In the genomic region with DNA sequence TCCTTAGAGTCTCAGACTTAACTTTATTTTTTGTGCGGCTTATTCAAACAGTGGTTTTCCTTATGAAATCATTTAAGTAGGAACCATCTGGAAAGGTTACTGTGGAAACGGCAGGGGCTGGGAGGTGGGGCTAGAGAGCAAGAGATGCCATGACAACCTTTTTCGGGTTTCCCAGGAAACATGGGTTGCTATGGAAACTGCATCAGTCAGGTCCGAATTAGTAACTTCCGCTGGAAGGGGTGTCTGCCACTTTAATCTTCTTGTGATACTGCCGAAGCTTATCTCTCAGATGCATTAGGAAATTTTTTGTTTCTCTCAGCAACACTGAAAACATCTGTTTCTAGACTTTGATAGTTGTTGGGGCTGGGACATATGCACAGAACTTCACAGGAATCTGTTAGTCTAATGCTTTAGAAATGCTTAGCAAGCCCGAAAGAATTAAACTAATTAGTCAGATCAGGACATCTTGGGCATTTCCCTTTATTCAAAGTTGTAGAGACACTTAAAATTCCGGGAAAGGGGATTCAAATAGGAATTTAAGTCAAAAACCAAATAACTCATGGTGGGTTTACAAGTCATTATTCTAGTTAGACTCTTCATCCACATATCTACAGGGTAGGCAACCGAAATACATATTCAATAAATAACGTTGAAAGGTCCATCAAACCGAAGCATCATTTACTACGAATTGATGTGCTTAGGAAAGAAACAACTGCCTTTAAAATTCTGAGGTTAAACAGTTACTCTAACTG, we compare ENCODE assay signal across 9 cellular contexts. TPM values are rescaled to one million over a fixed set of nuclear protein-coding genes. Genes with fewer than 3 reads are reported as not detected.
DNase-seq lines count a peak whose midpoint lies in the region; ATAC-seq, FAIRE-seq and TF ChIP-seq lines count a peak whose summit lies in the region.
"Had no signal": no experiment of that assay in that cellular context is flagged by ENCODE, and none has a peak within 500 bp of the region (broad histone marks: within the 10 kb centered on the region; RNA-seq: fewer than 3 reads in every experiment).

No MANE protein-coding gene starts in this region.

- TF ChIP-seq CTCF in kidney (IDR thresholded peaks at IDR 0.05; ENCODE audit: borderline replicate concordance, extremely low read depth, insufficient read depth): no peak

- H3K9ac ChIP-seq in trophoblast cell (ENCODE audit: low read length): no peak overlapping the region
- no peak overlapping the region for H3K9ac ChIP-seq in kidney (ENCODE audit: low read length in 2 of 2)

- H3K4me1 ChIP-seq in trophoblast cell (ENCODE audit: control insufficient read depth in 1 of 2, insufficient read depth in 2 of 2, low read length in 2 of 2): peaks cover 5 to 14% of the 10 kb centered on the region in 2 experiments
- no peaks in the 10 kb centered on the region for H3K4me1 ChIP-seq in kidney (ENCODE audit: control insufficient read depth in 1 of 2, insufficient read depth in 1 of 2, low read depth in 1 of 2, low read length in 2 of 2)
- H3K4me1 ChIP-seq: A549 had no signal

- ATAC-seq in GM18502 (IDR thresholded peaks at IDR 0.05; ENCODE audit: poor library complexity, unreplicated experiment) (no peak), GM19351 (IDR thresholded peaks at IDR 0.05; ENCODE audit: unreplicated experiment) (no peak)
- ATAC-seq: A549 had no signal

- FAIRE-seq in kidney (lab: Jason Lieb, UNC): no peak
- FAIRE-seq: A549 had no signal

- no peak overlapping the region for H3K4ac ChIP-seq in trophoblast cell (ENCODE audit: low read depth, low read length)

- no peaks in the 10 kb centered on the region for H3K79me1 ChIP-seq in trophoblast cell (ENCODE audit: low read length)

- H3K14ac ChIP-seq in trophoblast cell (ENCODE audit: low read length): no peak overlapping the region

- DNase-seq in NCI-H2196 (lab: John Stamatoyannopoulos, UW; ENCODE audit: unreplicated experiment): peak; percentile 8
- no peak for DNase-seq in NCI-H2196 treated with DMSO at 0.1 percent for 48 hours (lab: John Stamatoyannopoulos, UW; ENCODE audit: unreplicated experiment)
- peak; percentile 63 for DNase-seq in T-helper 9 cell
- DNase-seq in caudate nucleus (lab: John Stamatoyannopoulos, UW): peak in 44 of 61 donors; percentile 4 to 95 (median 58)
- DNase-seq in trophoblast cell: peak; percentile 5 to 35
- DNase-seq in kidney: no peak

- H2BK5ac ChIP-seq in trophoblast cell (ENCODE audit: low read depth, low read length, poor library complexity): no peak overlapping the region

- no peak overlapping the region for H4K91ac ChIP-seq in trophoblast cell (ENCODE audit: low read depth, low read length)

- H3K18ac ChIP-seq in trophoblast cell (ENCODE audit: low read length): no peak overlapping the region

- H2AK5ac ChIP-seq in trophoblast cell (ENCODE audit: low read length): no peak overlapping the region

- H3K23ac ChIP-seq in trophoblast cell (ENCODE audit: low read length): no peak overlapping the region

- H3K27ac ChIP-seq in caudate nucleus (ENCODE audit: low read depth, low read length) (peak overlapping the region; percentile 78), trophoblast cell (ENCODE audit: low read depth, low read length) (no peak overlapping the region), kidney (ENCODE audit: low read depth in 2 of 2, low read length in 2 of 2) (no peak overlapping the region)
- H3K27ac ChIP-seq: A549 had no signal

- no peak overlapping the region for H3K4me2 ChIP-seq in trophoblast cell (ENCODE audit: low read length)
- H3K4me2 ChIP-seq: A549 had no signal

- H3K27me3 ChIP-seq in trophoblast cell (ENCODE audit: insufficient read depth, low read length): peaks cover 40% of the 10 kb centered on the region

- no peaks in the 10 kb centered on the region for H3K36me3 ChIP-seq in trophoblast cell (ENCODE audit: control insufficient read depth in 1 of 2, insufficient read depth in 2 of 2, low read length in 2 of 2)
- no peaks in the 10 kb centered on the region for H3K36me3 ChIP-seq in kidney (ENCODE audit: control insufficient read depth in 1 of 2, insufficient read depth in 2 of 2, low read length in 2 of 2)

- WGBS in trophoblast cell (ENCODE audit: extremely low coverage, insufficient coverage, insufficient read length): no CpG with 5 or more reads among the region's 12 CpGs

- no peak overlapping the region for H2BK120ac ChIP-seq in trophoblast cell (ENCODE audit: insufficient read depth, low read length, poor library complexity)

- no peaks in the 10 kb centered on the region for H3K79me2 ChIP-seq in trophoblast cell (ENCODE audit: control insufficient read depth, insufficient read depth, low read length, poor library complexity)

- peaks cover 9% of the 10 kb centered on the region for H3K9me3 ChIP-seq in trophoblast cell (ENCODE audit: insufficient read depth, low read depth, low read length)
- H3K9me3 ChIP-seq in kidney (ENCODE audit: control insufficient read depth in 1 of 2, low read length in 2 of 2): no peaks in the 10 kb centered on the region
- H3K9me3 ChIP-seq: A549 had no signal

- no peak overlapping the region for H3K4me3 ChIP-seq in trophoblast cell (ENCODE audit: low read depth, low read length)
- H3K4me3 ChIP-seq in kidney (ENCODE audit: low read length in 2 of 2): no peak overlapping the region
- H3K4me3 ChIP-seq: A549 had no signal

- H2BK12ac ChIP-seq in trophoblast cell (ENCODE audit: low read length): no peak overlapping the region

- H4K12ac ChIP-seq in trophoblast cell (ENCODE audit: low read depth, low read length): no peak overlapping the region

- intact Hi-C loops in kidney (cut with DNase I): no loop called here

- no peak overlapping the region for H2AFZ ChIP-seq in trophoblast cell (ENCODE audit: insufficient read depth, low read length, poor library complexity)

- no peak overlapping the region for H4K8ac ChIP-seq in trophoblast cell (ENCODE audit: low read depth, low read length)

RNA-seq across cellular contexts. Expression of gene KCNA3, which starts 2.6 kb away (rescaled TPM):
- 0.04 TPM in 1 of 2 replicates, not detected in the other for polyA plus RNA-seq in trophoblast cell (2013)
- 6.7 TPM for total RNA-seq in kidney
- not detected for polyA plus RNA-seq in kidney (ENCODE audit: insufficient read depth, low read depth, low replicate concordance)
- polyA plus RNA-seq: A549 had no signal

Comparison
In these comparisons a context has a peak if more than half of its experiments do, and no peak if none do; other contexts are left out.
1. DNase-seq: peak in NCI-H2196 (single experiment), T-helper 9 cell (single experiment), caudate nucleus (44 of 61) and trophoblast cell (2 of 2); none in NCI-H2196 treated with DMSO at 0.1 percent for 48 hours (single experiment) and kidney (single experiment).